ENCODE assay signal across 1 cellular context in genomic region chr19:49391581-49392399, GRCh38.
TF ChIP-seq lines count a peak whose summit lies in the region.

No MANE protein-coding gene starts in this region.

TF ChIP-seq in neural cell, 6 proteins besides CTCF, POLR2A, EP300 and RAD21:
- TF ChIP-seq SMC3 (conservative IDR thresholded peaks at IDR 0.05; ENCODE audit: poor library complexity), result peak; percentile 97
- TF ChIP-seq, protein P1, sequence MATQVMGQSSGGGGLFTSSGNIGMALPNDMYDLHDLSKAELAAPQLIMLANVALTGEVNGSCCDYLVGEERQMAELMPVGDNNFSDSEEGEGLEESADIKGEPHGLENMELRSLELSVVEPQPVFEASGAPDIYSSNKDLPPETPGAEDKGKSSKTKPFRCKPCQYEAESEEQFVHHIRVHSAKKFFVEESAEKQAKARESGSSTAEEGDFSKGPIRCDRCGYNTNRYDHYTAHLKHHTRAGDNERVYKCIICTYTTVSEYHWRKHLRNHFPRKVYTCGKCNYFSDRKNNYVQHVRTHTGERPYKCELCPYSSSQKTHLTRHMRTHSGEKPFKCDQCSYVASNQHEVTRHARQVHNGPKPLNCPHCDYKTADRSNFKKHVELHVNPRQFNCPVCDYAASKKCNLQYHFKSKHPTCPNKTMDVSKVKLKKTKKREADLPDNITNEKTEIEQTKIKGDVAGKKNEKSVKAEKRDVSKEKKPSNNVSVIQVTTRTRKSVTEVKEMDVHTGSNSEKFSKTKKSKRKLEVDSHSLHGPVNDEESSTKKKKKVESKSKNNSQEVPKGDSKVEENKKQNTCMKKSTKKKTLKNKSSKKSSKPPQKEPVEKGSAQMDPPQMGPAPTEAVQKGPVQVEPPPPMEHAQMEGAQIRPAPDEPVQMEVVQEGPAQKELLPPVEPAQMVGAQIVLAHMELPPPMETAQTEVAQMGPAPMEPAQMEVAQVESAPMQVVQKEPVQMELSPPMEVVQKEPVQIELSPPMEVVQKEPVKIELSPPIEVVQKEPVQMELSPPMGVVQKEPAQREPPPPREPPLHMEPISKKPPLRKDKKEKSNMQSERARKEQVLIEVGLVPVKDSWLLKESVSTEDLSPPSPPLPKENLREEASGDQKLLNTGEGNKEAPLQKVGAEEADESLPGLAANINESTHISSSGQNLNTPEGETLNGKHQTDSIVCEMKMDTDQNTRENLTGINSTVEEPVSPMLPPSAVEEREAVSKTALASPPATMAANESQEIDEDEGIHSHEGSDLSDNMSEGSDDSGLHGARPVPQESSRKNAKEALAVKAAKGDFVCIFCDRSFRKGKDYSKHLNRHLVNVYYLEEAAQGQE (IDR thresholded peaks at IDR 0.05; ENCODE audit: borderline replicate concordance), result no peak
